Comparison of ENCODE assay signal across 8 cellular contexts in the genomic region with DNA sequence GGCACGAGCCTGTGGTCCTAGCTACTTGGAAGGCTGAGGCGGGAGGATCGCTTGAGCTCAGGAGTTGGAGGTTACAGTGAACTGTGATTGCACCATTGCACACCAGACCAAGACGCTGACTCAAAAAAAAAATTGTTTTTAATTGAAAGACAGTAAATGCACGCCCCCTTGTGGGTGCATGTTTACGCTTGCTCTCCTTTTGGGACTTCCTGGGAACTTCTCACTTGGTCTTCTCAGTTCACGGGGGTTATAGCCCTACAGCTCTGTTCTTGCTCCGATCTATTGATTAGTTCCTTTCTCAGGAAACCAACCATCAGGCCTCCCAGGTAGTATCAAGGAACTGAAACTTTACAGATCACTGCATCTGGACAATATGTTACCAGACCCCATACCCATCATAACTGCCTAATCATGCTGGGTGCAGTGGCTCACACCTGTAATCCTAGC. TPM values are rescaled to one million over a fixed set of nuclear protein-coding genes. Genes with fewer than 3 reads are reported as not detected.
DNase-seq lines count a peak whose midpoint lies in the region; ATAC-seq and TF ChIP-seq lines count a peak whose summit lies in the region.

No MANE protein-coding gene starts in this region.

- H3K27ac Mint-ChIP-seq in mesothelial cell of epicardium = no peak overlapping the region

- peaks cover under 1% of the 10 kb centered on the region for H3K27me3 Mint-ChIP-seq in mesothelial cell of epicardium (ENCODE audit: low read depth)

- no peaks in the 10 kb centered on the region for H3K9me3 Mint-ChIP-seq in mesothelial cell of epicardium

- peak; percentile 62 for ATAC-seq in HG02981 (IDR thresholded peaks at IDR 0.05; ENCODE audit: unreplicated experiment)

- peak; percentile 77 for TF ChIP-seq CTCF in mesothelial cell of epicardium (IDR thresholded peaks at IDR 0.05; ENCODE audit: unreplicated experiment)

- H3K4me3 Mint-ChIP-seq in mesothelial cell of epicardium = no peak overlapping the region

- peak; percentile 3 for DNase-seq in NCI-H187 treated with DMSO at 0.1 percent for 48 hours (lab: John Stamatoyannopoulos, UW)
- no peak for DNase-seq in NCI-H187 (lab: John Stamatoyannopoulos, UW)
- DNase-seq in NCI-H526 treated with DMSO at 0.1 percent for 48 hours (lab: John Stamatoyannopoulos, UW) = peak; percentile 22
- DNase-seq in activated CD4-positive, alpha-beta T cell treated with anti-CD3 and anti-CD28 coated beads, Interleukin-2, amount 50 U/mL, for 1 hour = peak; percentile 79
- peak; percentile 78 for DNase-seq in effector CD4-positive, alpha-beta T cell
- peak in 1 of 2 experiments; percentile 70 for DNase-seq in mesothelial cell of epicardium (ENCODE audit: low spot score in 2 of 2, unreplicated experiment in 2 of 2)
- DNase-seq in stimulated activated CD8-positive, alpha-beta memory T cell treated with anti-CD3 and anti-CD28 coated beads, Interleukin-7, amount 100 ng/mL, for 4 hours (ENCODE audit: low read depth in 2 of 2) = peak; percentile 60 to 74

- peaks cover 5% of the 10 kb centered on the region for H3K4me1 Mint-ChIP-seq in mesothelial cell of epicardium

- no peaks in the 10 kb centered on the region for H3K36me3 Mint-ChIP-seq in mesothelial cell of epicardium

RNA-seq across cellular contexts. Expression of a gene that starts 14.2 kb away (rescaled TPM):
- total RNA-seq in mesothelial cell of epicardium = 55.9 to 69.2 TPM (median 58.9 TPM) in 3 replicates

RNA-seq across cellular contexts. Expression of a gene that starts 31.1 kb away (rescaled TPM):
- not detected in 3 replicates for total RNA-seq in mesothelial cell of epicardium

RNA-seq across cellular contexts. Expression of a gene that starts 33.4 kb away (rescaled TPM):
- total RNA-seq in mesothelial cell of epicardium = 50.9 to 53.7 TPM (median 53.2 TPM) in 3 replicates

RNA-seq across cellular contexts. Expression of a gene that starts 47.9 kb away (rescaled TPM):
- 58.0 to 61.4 TPM (median 60.5 TPM) in 3 replicates for total RNA-seq in mesothelial cell of epicardium

Comparison
In these comparisons a context has a peak if more than half of its experiments do, and no peak if none do; other contexts are left out.
1. DNase-seq: peak in NCI-H187 treated with DMSO at 0.1 percent for 48 hours (single experiment), NCI-H526 treated with DMSO at 0.1 percent for 48 hours (single experiment), activated CD4-positive, alpha-beta T cell treated with anti-CD3 and anti-CD28 coated beads, Interleukin-2, amount 50 U/mL, for 1 hour (single experiment), effector CD4-positive, alpha-beta T cell (single experiment) and stimulated activated CD8-positive, alpha-beta memory T cell treated with anti-CD3 and anti-CD28 coated beads, Interleukin-7, amount 100 ng/mL, for 4 hours (2 of 2); none in NCI-H187 (0 of 2).